ENCODE assay signal across 16 cellular contexts in genomic region chr1:9549955-9550546, GRCh38. TPM values are rescaled to one million over a fixed set of nuclear protein-coding genes. Genes with fewer than 3 reads are reported as not detected.
DNase-seq lines count a peak whose midpoint lies in the region; ATAC-seq and TF ChIP-seq lines count a peak whose summit lies in the region.
"Had no signal": no experiment of that assay in that cellular context is flagged by ENCODE, and none has a peak within 500 bp of the region (broad histone marks: within the 10 kb centered on the region; RNA-seq: fewer than 3 reads in every experiment).

No MANE protein-coding gene starts in this region.

- H2AFZ ChIP-seq in neural progenitor cell (replicated peaks), result no peak overlapping the region

- peak; percentile 28 for ATAC-seq in Right ventricle myocardium superior (ENCODE audit: poor library complexity)
- no peak for ATAC-seq in Right ventricle myocardium inferior
- ATAC-seq in WTC11, result no peak
- ATAC-seq in left lobe of liver, result peak; percentile 72
- ATAC-seq in left colon, result no peak
- ATAC-seq: A549, HCT116 had no signal

- peaks cover 5% of the 10 kb centered on the region for H3K36me3 ChIP-seq in neural progenitor cell

- no peaks in the 10 kb centered on the region for H3K27me3 ChIP-seq in neural progenitor cell

- H3K9me3 ChIP-seq in neural progenitor cell (ENCODE audit: low read depth), result no peaks in the 10 kb centered on the region
- H3K9me3 ChIP-seq: A549, Caco-2 had no signal

- H3K4me1 ChIP-seq in neural progenitor cell, result no peaks in the 10 kb centered on the region

- no peak overlapping the region for H3K4me2 ChIP-seq in neural progenitor cell
- H3K4me2 ChIP-seq: A549 had no signal

- H3K4me3 ChIP-seq in neural progenitor cell, result no peak overlapping the region
- H3K4me3 ChIP-seq: A549 had no signal

- no peak overlapping the region for H3K4me3 Mint-ChIP-seq in WTC11
- H3K4me3 Mint-ChIP-seq in nephron progenitor cell, result no peak overlapping the region
- H3K4me3 Mint-ChIP-seq in neural progenitor cell, result no peak overlapping the region
- H3K4me3 Mint-ChIP-seq: CD4-positive, alpha-beta T cell; HFFc6 had no signal

- H3K36me3 Mint-ChIP-seq in WTC11, result peaks cover 8% of the 10 kb centered on the region
- H3K36me3 Mint-ChIP-seq in nephron progenitor cell (ENCODE audit: low read depth), result peaks cover 33% of the 10 kb centered on the region
- peaks cover 19% of the 10 kb centered on the region for H3K36me3 Mint-ChIP-seq in neural progenitor cell

- CTCF ChIA-PET in WTC11 (lab: Charles Lee), result interaction anchor here (0.9 kb wide), 1 partner anchor 65 kb away, joined by 3 read pairs; no protein-coding TSS in a partner anchor

- no peak overlapping the region for H3K27ac Mint-ChIP-seq in WTC11
- H3K27ac Mint-ChIP-seq in nephron progenitor cell, result peak overlapping the region; percentile 29
- H3K27ac Mint-ChIP-seq in neural progenitor cell, result no peak overlapping the region
- H3K27ac Mint-ChIP-seq: CD4-positive, alpha-beta T cell; HFFc6 had no signal

- H3K9me3 Mint-ChIP-seq in WTC11, result no peaks in the 10 kb centered on the region
- no peaks in the 10 kb centered on the region for H3K9me3 Mint-ChIP-seq in nephron progenitor cell
- no peaks in the 10 kb centered on the region for H3K9me3 Mint-ChIP-seq in neural progenitor cell
- H3K9me3 Mint-ChIP-seq: CD4-positive, alpha-beta T cell; HFFc6 had no signal

- H3F3A ChIP-seq in neural progenitor cell (ENCODE audit: low read depth), result no peaks in the 10 kb centered on the region

- DNase-seq in Right ventricle myocardium superior (no peak), Right ventricle myocardium inferior (ENCODE audit: missing footprints) (no peak), WTC11 (ENCODE audit: low spot score) (no peak), left lobe of liver (ENCODE audit: low spot score) (peak; percentile 72), nephron progenitor cell (no peak), left colon (no peak), neural progenitor cell (ENCODE audit: low spot score) (no peak)
- no peak for DNase-seq in activated CD4-positive, alpha-beta T cell treated with anti-CD3 and anti-CD28 coated beads, Interleukin-2, amount 50 U/mL, for 4 hours
- DNase-seq: AML-193; Caco-2; CD4-positive, alpha-beta T cell; GOT3; H7; HFFc6 had no signal

- peaks cover 92% of the 10 kb centered on the region for H3K79me2 ChIP-seq in neural progenitor cell (ENCODE audit: low read depth)

- intact Hi-C loops in Right ventricle myocardium superior (cut with DNase I), result no loop called here
- intact Hi-C loops in Right ventricle myocardium inferior (cut with DNase I), result no loop called here
- intact Hi-C loops in left colon (cut with DNase I, micrococcal nuclease), result no loop called here

- H3K9ac ChIP-seq in neural progenitor cell, result no peak overlapping the region

- H3K27ac ChIP-seq in neural progenitor cell, result no peak overlapping the region
- H3K27ac ChIP-seq: A549 had no signal

- H4K20me1 ChIP-seq in neural progenitor cell (ENCODE audit: low read depth), result peaks cover 68% of the 10 kb centered on the region

- H3K27me3 Mint-ChIP-seq in WTC11 (ENCODE audit: low read depth) (no peaks in the 10 kb centered on the region), nephron progenitor cell (ENCODE audit: low read depth, poor library complexity) (no peaks in the 10 kb centered on the region), neural progenitor cell (ENCODE audit: insufficient read depth, low read depth) (peaks cover 2% of the 10 kb centered on the region)
- H3K27me3 Mint-ChIP-seq: CD4-positive, alpha-beta T cell had no signal

- TF ChIP-seq CTCF in WTC11 (IDR thresholded peaks at IDR 0.05), result no peak
- no peak for TF ChIP-seq CTCF in nephron progenitor cell (IDR thresholded peaks at IDR 0.05)
- no peak for TF ChIP-seq CTCF in neural progenitor cell (IDR thresholded peaks at IDR 0.05)

- 0 out of 2 replicates have a peak, but pooled peaks cover 2% of the 10 kb centered on the region for H3K4me1 Mint-ChIP-seq in WTC11
- H3K4me1 Mint-ChIP-seq in nephron progenitor cell, result peaks cover 24% of the 10 kb centered on the region
- peaks cover 8% of the 10 kb centered on the region for H3K4me1 Mint-ChIP-seq in neural progenitor cell

- POLR2A ChIA-PET in WTC11 (lab: Charles Lee), result no interaction called here

TF ChIP-seq in WTC11, 78 proteins besides CTCF, POLR2A, EP300 and RAD21:
- no peak for TF ChIP-seq NFE2L1 (CRISPR knock-in tag; IDR thresholded peaks at IDR 0.05)
- TF ChIP-seq MLX (CRISPR knock-in tag; IDR thresholded peaks at IDR 0.05), result no peak
- peak; percentile 90 for TF ChIP-seq GABPB1 (CRISPR knock-in tag; IDR thresholded peaks at IDR 0.05)

RNA-seq across cellular contexts. Expression of gene SLC25A33, which starts 10.8 kb away (rescaled TPM):
- total RNA-seq in Right ventricle myocardium superior (6.3 TPM), Right ventricle myocardium inferior (5.7 TPM), WTC11 (2021) (8.8 to 9.3 TPM (median 9.2 TPM) in 3 replicates), left lobe of liver (3.5 TPM), left colon (1 to 10 TPM; 5.6 TPM), neural progenitor cell (ENCODE audit: low replicate concordance) (19.0 and 20.8 TPM in 2 replicates)

RNA-seq across cellular contexts. Expression of gene TMEM201, which starts 38.7 kb away (rescaled TPM):
- 17.2 TPM for total RNA-seq in Right ventricle myocardium superior
- 17.4 TPM for total RNA-seq in Right ventricle myocardium inferior
- total RNA-seq in WTC11 (2021), result 25.9 to 30.4 TPM (median 26.7 TPM) in 3 replicates
- 2.0 TPM for total RNA-seq in left lobe of liver
- 1 to 10 TPM; 6.0 to 9.6 TPM for total RNA-seq in left colon
- total RNA-seq in neural progenitor cell (ENCODE audit: low replicate concordance), result 1.9 and 7.3 TPM in 2 replicates

Comparison
In these comparisons a context has a peak if more than half of its experiments do, and no peak if none do; other contexts are left out.
1. ATAC-seq: peak in Right ventricle myocardium superior (single experiment) and left lobe of liver (single experiment); none in Right ventricle myocardium inferior (single experiment), WTC11 (single experiment) and left colon (single experiment).